Comparison of ENCODE assay signal across 8 cellular contexts in the genomic region with DNA sequence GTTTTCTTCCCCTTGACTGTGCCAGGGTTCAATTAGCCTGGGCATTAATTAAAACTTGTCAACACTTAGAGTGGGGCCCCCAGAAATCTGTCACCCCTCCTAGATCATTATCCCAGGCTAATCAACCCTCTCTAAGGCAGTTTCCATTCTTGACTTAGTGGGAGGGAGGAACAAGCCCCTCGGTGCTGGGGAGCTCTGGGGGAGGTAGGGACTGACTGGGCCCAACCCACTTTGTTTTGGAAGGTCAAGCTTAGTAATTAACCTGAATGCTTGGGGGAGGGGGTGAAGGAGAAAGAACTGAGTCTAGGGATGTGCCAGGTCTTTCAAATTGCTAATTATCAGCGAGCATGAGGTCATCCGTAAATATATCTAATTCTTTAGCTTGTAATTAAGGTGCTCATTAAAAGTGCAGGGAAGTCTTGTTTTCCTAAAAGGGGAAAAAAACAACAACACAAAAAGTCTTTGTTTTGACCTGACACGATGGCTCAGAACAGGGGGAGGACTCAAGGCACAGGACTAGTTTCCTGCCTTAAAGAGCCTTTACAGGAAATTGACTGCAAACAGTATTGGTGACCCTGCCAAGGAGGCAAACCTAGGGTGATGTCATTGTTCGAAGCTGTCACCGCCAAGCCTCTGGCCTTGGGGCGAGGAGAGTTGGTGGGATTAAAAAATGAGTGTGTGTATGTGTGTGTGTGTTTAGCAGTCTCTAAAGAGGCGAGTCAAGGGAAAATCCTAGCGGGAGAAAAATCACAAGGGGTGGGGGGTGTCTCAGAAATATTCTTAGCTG. TPM values are rescaled to one million over a fixed set of nuclear protein-coding genes. Genes with fewer than 3 reads are reported as not detected.
DNase-seq lines count a peak whose midpoint lies in the region; ATAC-seq lines count a peak whose summit lies in the region.

No MANE protein-coding gene starts in this region.

- no peaks in the 10 kb centered on the region for H3K27me3 ChIP-seq in rectal smooth muscle tissue (ENCODE audit: control insufficient read depth, insufficient read depth, low read length)

- POLR2A ChIA-PET in activated naive CD8-positive, alpha-beta T cell treated with anti-CD3 and anti-CD28 coated beads, Interleukin-2, amount 10 ng/mL, durations not matched to agents 7 days and 5 days (lab: Charles Lee), result interaction anchor here (0.5 to 2.7 kb wide), 3 partner anchors 11 to 33 kb away, joined by 4 to 6 read pairs (median 6); no protein-coding TSS in a partner anchor

- peak overlapping the region; percentile 67 for H3K4me3 Mint-ChIP-seq in activated naive CD8-positive, alpha-beta T cell treated with anti-CD3 and anti-CD28 coated beads, Interleukin-2, amount 10 ng/mL, durations not matched to agents 7 days and 5 days

- H3K27ac Mint-ChIP-seq in activated naive CD8-positive, alpha-beta T cell treated with anti-CD3 and anti-CD28 coated beads, Interleukin-2, amount 10 ng/mL, durations not matched to agents 7 days and 5 days, result peak overlapping the region; percentile 90

- no peaks in the 10 kb centered on the region for H3K9me3 Mint-ChIP-seq in activated naive CD8-positive, alpha-beta T cell treated with anti-CD3 and anti-CD28 coated beads, Interleukin-2, amount 10 ng/mL, durations not matched to agents 7 days and 5 days

- peaks cover 72% of the 10 kb centered on the region for H3K4me1 ChIP-seq in rectal smooth muscle tissue (ENCODE audit: control insufficient read depth, insufficient read depth, low read length)

- intact Hi-C loops in Right ventricle myocardium superior (cut with DNase I), result no loop called here

- H3K27me3 Mint-ChIP-seq in activated naive CD8-positive, alpha-beta T cell treated with anti-CD3 and anti-CD28 coated beads, Interleukin-2, amount 10 ng/mL, durations not matched to agents 7 days and 5 days, result no peaks in the 10 kb centered on the region

- peak; percentile 84 for ATAC-seq in activated naive CD8-positive, alpha-beta T cell treated with anti-CD3 and anti-CD28 coated beads, Interleukin-2, amount 10 ng/mL, durations not matched to agents 7 days and 5 days (ENCODE audit: low read depth)
- ATAC-seq in Right ventricle myocardium superior (ENCODE audit: poor library complexity), result peak; percentile 11
- no peak for ATAC-seq in GM21528 (IDR thresholded peaks at IDR 0.05; ENCODE audit: low FRiP score, unreplicated experiment)

- in situ Hi-C loops in KBM-7 (cut with MboI; ENCODE audit: low pct_unique_long_range_greater_than_20kb, low sequenced_read_pairs), result no loop called here

- peak overlapping the region; percentile 86 for H3K27ac ChIP-seq in rectal smooth muscle tissue (ENCODE audit: low read depth, low read length)

- H3K4me3 ChIP-seq in rectal smooth muscle tissue (ENCODE audit: low read length), result peak overlapping the region; percentile 10

- peaks cover 23% of the 10 kb centered on the region for H3K36me3 Mint-ChIP-seq in activated naive CD8-positive, alpha-beta T cell treated with anti-CD3 and anti-CD28 coated beads, Interleukin-2, amount 10 ng/mL, durations not matched to agents 7 days and 5 days

- peak; percentile 85 for DNase-seq in ELF-1 (ENCODE audit: low read depth, low spot score)
- DNase-seq in KBM-7, result peak; percentile 66
- no peak for DNase-seq in activated naive CD8-positive, alpha-beta T cell treated with anti-CD3 and anti-CD28 coated beads, Interleukin-2, amount 10 ng/mL, durations not matched to agents 7 days and 5 days
- DNase-seq in Right ventricle myocardium superior, result peak; percentile 61
- no peak for DNase-seq in LoVo (ENCODE audit: low spot score)
- no peak for DNase-seq in iPS-NIHi11 (ENCODE audit: low spot score)

- no peak overlapping the region for H3K9ac ChIP-seq in rectal smooth muscle tissue (ENCODE audit: low read length)

- no peaks in the 10 kb centered on the region for H3K36me3 ChIP-seq in rectal smooth muscle tissue (ENCODE audit: control insufficient read depth, insufficient read depth, low read length)

- peaks cover 61% of the 10 kb centered on the region for H3K4me1 Mint-ChIP-seq in activated naive CD8-positive, alpha-beta T cell treated with anti-CD3 and anti-CD28 coated beads, Interleukin-2, amount 10 ng/mL, durations not matched to agents 7 days and 5 days

RNA-seq across cellular contexts. Expression of a gene that starts 19.4 kb away (rescaled TPM):
- total RNA-seq in activated naive CD8-positive, alpha-beta T cell treated with anti-CD3 and anti-CD28 coated beads, Interleukin-2, amount 10 ng/mL, durations not matched to agents 7 days and 5 days, result 100 to 1,000 TPM; 236 to 252 TPM
- 125 TPM for total RNA-seq in Right ventricle myocardium superior

RNA-seq across cellular contexts. Expression of a gene that starts 47.9 kb away (rescaled TPM):
- 100 to 1,000 TPM; 307 to 308 TPM for total RNA-seq in activated naive CD8-positive, alpha-beta T cell treated with anti-CD3 and anti-CD28 coated beads, Interleukin-2, amount 10 ng/mL, durations not matched to agents 7 days and 5 days
- 644 TPM for total RNA-seq in Right ventricle myocardium superior

RNA-seq across cellular contexts. Expression of a gene that starts 49.1 kb away (rescaled TPM):
- 100 to 1,000 TPM; 299 to 313 TPM for total RNA-seq in activated naive CD8-positive, alpha-beta T cell treated with anti-CD3 and anti-CD28 coated beads, Interleukin-2, amount 10 ng/mL, durations not matched to agents 7 days and 5 days
- 1.3 TPM for total RNA-seq in Right ventricle myocardium superior

Comparison
In these comparisons a context has a peak if more than half of its experiments do, and no peak if none do; other contexts are left out.
1. DNase-seq: peak in ELF-1 (single experiment), KBM-7 (single experiment) and Right ventricle myocardium superior (single experiment); none in activated naive CD8-positive, alpha-beta T cell treated with anti-CD3 and anti-CD28 coated beads, Interleukin-2, amount 10 ng/mL, durations not matched to agents 7 days and 5 days (single experiment), LoVo (single experiment) and iPS-NIHi11 (single experiment).
2. RNA of a gene that starts 49.1 kb away (total RNA-seq): 299 to 313 TPM in activated naive CD8-positive, alpha-beta T cell treated with anti-CD3 and anti-CD28 coated beads, Interleukin-2, amount 10 ng/mL, durations not matched to agents 7 days and 5 days; 1.3 TPM in Right ventricle myocardium superior (single experiment); every median in the first group is over 100 times any median in the second.